In the genomic region with DNA sequence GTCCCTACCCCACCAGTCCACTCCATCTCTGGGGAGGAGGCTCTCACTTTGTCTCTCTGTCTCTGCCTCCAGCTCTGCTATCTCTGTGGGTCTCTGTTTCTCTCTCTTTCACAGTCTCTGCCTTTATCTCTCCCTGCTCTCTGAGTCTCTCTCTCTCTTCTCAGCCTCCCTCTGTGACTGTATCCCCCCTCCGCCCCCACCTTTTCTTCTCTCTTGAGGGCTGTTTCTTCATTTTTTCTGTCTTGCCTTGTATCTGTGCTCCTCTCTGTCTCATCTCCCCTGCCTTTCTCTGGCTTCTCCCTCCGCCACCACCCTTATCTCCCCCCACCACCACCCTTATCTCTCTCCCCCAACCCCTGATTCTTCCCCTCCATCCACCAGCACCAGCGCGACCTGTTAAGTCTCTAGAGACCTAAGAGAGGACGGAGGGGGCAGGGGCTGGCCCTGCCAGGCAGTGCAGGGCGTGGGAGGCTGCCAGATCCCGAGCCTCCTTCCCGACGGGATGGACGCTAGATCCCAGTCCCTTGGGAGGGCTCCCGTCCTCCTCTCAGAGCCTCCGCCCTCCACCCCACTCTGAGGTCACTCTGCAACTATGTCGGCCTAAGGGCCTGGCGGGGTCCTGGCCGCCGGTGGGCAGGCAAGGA, we compare ENCODE assay signal across 1 cellular context.
TF ChIP-seq lines count a peak whose summit lies in the region.

No MANE protein-coding gene starts in this region.

TF ChIP-seq in WTC11, 78 proteins besides CTCF, POLR2A, EP300 and RAD21 (continued from another document):
- no peak for TF ChIP-seq ARID4B (CRISPR knock-in tag; IDR thresholded peaks at IDR 0.05; ENCODE audit: borderline replicate concordance)
